Comparison of ENCODE assay signal across 17 cellular contexts in genomic region chr1:200435200-200435780, GRCh38. TPM values are rescaled to one million over a fixed set of nuclear protein-coding genes. Genes with fewer than 3 reads are reported as not detected.
DNase-seq lines count a peak whose midpoint lies in the region; ATAC-seq and TF ChIP-seq lines count a peak whose summit lies in the region.
"Had no signal": no experiment of that assay in that cellular context is flagged by ENCODE, and none has a peak within 500 bp of the region (broad histone marks: within the 10 kb centered on the region; RNA-seq: fewer than 3 reads in every experiment).

No MANE protein-coding gene starts in this region.

- DNase-seq in RPMI7951 (ENCODE audit: low read depth) (peak; percentile 46), fibroblast of mammary gland (ENCODE audit: low read depth) (peak; percentile 65), sigmoid colon (no peak), H4 (ENCODE audit: low spot score) (no peak)
- DNase-seq: CD8-positive, alpha-beta memory T cell; KG1; MM.1S; NCI-H1417; NCI-H1930; NCI-H2171; NCI-H510A; RPMI8226 had no signal

- no peak overlapping the region for H3K4me3 ChIP-seq in HUES6 (ENCODE audit: low read depth, low read length)
- no peak overlapping the region for H3K4me3 ChIP-seq in fibroblast of mammary gland (ENCODE audit: control insufficient read depth, low read depth, low read length)
- no peak overlapping the region for H3K4me3 ChIP-seq in sigmoid colon
- H3K4me3 ChIP-seq: BLaER1 had no signal

- H3K36me3 ChIP-seq in HUES6 (ENCODE audit: control insufficient read depth, insufficient read depth, low read length) (peaks cover 20% of the 10 kb centered on the region), sigmoid colon (no peaks in the 10 kb centered on the region)
- H3K36me3 ChIP-seq: BLaER1 had no signal

- no peak overlapping the region for H3K9ac ChIP-seq in HUES6 (ENCODE audit: low read length)
- H3K9ac ChIP-seq: BLaER1 had no signal

- 88 to 92% methylated on average over 8 of the region's 8 CpGs for WGBS in sigmoid colon, 2 donors

- no peaks in the 10 kb centered on the region for H3K4me1 ChIP-seq in HUES6 (ENCODE audit: control insufficient read depth, insufficient read depth, low read length)
- peaks cover 0 to 20% (median 8%) of the 10 kb centered on the region in 4 donors for H3K4me1 ChIP-seq in sigmoid colon

- H3K27ac ChIP-seq in HUES6 (ENCODE audit: low read depth, low read length): 0 out of 2 replicates have a peak overlapping the region, but pooled peaks have one; percentile 6
- peak overlapping the region in 3 of 4 donors; percentile 2 to 51 (median 7) for H3K27ac ChIP-seq in sigmoid colon
- H3K27ac ChIP-seq: BLaER1, HL-60 had no signal

- TF ChIP-seq CTCF in fibroblast of mammary gland (conservative IDR thresholded peaks at IDR 0.05; ENCODE audit: control insufficient read depth, insufficient read depth, low read depth, low read length): no peak
- TF ChIP-seq CTCF in sigmoid colon (IDR thresholded peaks at IDR 0.05): no peak

- H3K9me3 ChIP-seq in HUES6 (ENCODE audit: control insufficient read depth, insufficient read depth, low read depth, low read length): no peaks in the 10 kb centered on the region
- no peaks in the 10 kb centered on the region for H3K9me3 ChIP-seq in sigmoid colon
- H3K9me3 ChIP-seq: BLaER1 had no signal

- ATAC-seq in GM18909 (IDR thresholded peaks at IDR 0.05; ENCODE audit: poor library complexity, unreplicated experiment): no peak
- ATAC-seq in HG02763 (IDR thresholded peaks at IDR 0.05; ENCODE audit: unreplicated experiment): no peak

- intact Hi-C loops in sigmoid colon (cut with DNase I): no loop called here

- TF ChIP-seq POLR2A in sigmoid colon (IDR thresholded peaks at IDR 0.05): no peak

- H3K27me3 ChIP-seq in HUES6 (ENCODE audit: control insufficient read depth, insufficient read depth, low read length): no peaks in the 10 kb centered on the region
- H3K27me3 ChIP-seq in sigmoid colon: no peaks in the 10 kb centered on the region
- H3K27me3 ChIP-seq: BLaER1 had no signal

- TF ChIP-seq EP300 in sigmoid colon (IDR thresholded peaks at IDR 0.05): no peak

RNA-seq across cellular contexts. Expression of gene ZNF281, which starts 25.5 kb away (rescaled TPM):
- 11.0 and 15.7 TPM in 2 replicates for total RNA-seq in RPMI7951 (2014; rRNA removed; shearing (Covaris generic))
- total RNA-seq in sigmoid colon: 10 to 100 TPM; 13.2 to 16.4 (median 15.3) TPM
- polyA plus RNA-seq in sigmoid colon: 1 to 10 TPM; 2.1 to 4.8 (median 2.4) TPM
- total RNA-seq in H4 (2014; rRNA removed; shearing (Covaris generic)): 12.0 and 14.4 TPM in 2 replicates

Comparison
In these comparisons a context has a peak if more than half of its experiments do, and no peak if none do; other contexts are left out.
1. DNase-seq: peak in RPMI7951 (single experiment) and fibroblast of mammary gland (single experiment); none in sigmoid colon (single experiment) and H4 (single experiment).